8 cellular contexts compared by ENCODE assay signal in the genomic region with DNA sequence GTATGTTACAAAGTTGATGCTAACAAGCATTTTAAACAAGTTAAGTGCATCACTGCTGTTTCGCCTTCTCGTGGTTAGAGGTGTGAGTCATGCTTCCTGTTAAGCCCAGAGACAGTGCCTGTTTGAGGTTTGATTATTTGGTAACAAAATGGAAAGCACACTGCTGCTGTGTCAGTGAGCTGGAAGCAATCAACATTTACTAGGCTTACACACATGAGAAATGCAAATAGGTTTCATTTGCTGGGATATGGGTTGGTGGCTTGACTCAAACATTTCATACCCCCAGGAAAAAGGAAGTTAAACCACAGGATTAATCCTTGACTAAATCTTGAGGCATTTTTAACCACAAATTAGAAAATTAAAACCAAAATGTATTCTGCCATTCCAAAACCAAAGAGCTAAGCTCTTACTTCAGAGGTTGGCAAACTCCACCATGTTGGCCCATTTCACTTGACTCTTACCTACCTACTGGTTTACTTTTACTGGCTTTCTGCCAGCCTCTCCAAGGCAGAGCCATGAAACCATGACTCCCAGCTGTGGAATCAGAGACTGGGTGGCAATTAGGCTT.
DNase-seq lines count a peak whose midpoint lies in the region; ATAC-seq, FAIRE-seq and TF ChIP-seq lines count a peak whose summit lies in the region.

No MANE protein-coding gene starts in this region.

- CTCF ChIA-PET in Panc1 (lab: Charles Lee), result no interaction called here

- in situ Hi-C loops in Panc1 (cut with HindIII; ENCODE audit: low pct_unique_long_range_greater_than_20kb, low sequenced_read_pairs), result no loop called here

- H3K36me3 Mint-ChIP-seq in stimulated activated effector memory CD8-positive, alpha-beta T cell treated with anti-CD3 and anti-CD28 coated beads, Interleukin-12 subunit alpha, Interleukin-12 subunit beta, amount 100 ng/mL, for 72 hours, result no peaks in the 10 kb centered on the region

- H3K4me1 ChIP-seq in Panc1 (ENCODE audit: control insufficient read depth, insufficient read depth, low read length), result peaks cover 10% of the 10 kb centered on the region

- no peaks in the 10 kb centered on the region for H3K36me3 ChIP-seq in Panc1 (ENCODE audit: control insufficient read depth, insufficient read depth, low read length)

- peak; percentile 87 for ATAC-seq in GM19035 (IDR thresholded peaks at IDR 0.05; ENCODE audit: unreplicated experiment)
- peak; percentile 100 for ATAC-seq in HG03460 (IDR thresholded peaks at IDR 0.05; ENCODE audit: unreplicated experiment)
- ATAC-seq in Panc1, result peak; percentile 97
- peak; percentile 99 for ATAC-seq in stimulated activated effector memory CD8-positive, alpha-beta T cell treated with anti-CD3 and anti-CD28 coated beads, Interleukin-12 subunit alpha, Interleukin-12 subunit beta, amount 100 ng/mL, for 72 hours

- H3K4me1 Mint-ChIP-seq in stimulated activated effector memory CD8-positive, alpha-beta T cell treated with anti-CD3 and anti-CD28 coated beads, Interleukin-12 subunit alpha, Interleukin-12 subunit beta, amount 100 ng/mL, for 72 hours, result peaks cover 28% of the 10 kb centered on the region

- no TSS peak for BruUV-seq in Panc1 (replicated peaks; lab: Mats Ljungman, UMichigan)

- peak overlapping the region; percentile 34 for H3K4me3 Mint-ChIP-seq in stimulated activated effector memory CD8-positive, alpha-beta T cell treated with anti-CD3 and anti-CD28 coated beads, Interleukin-12 subunit alpha, Interleukin-12 subunit beta, amount 100 ng/mL, for 72 hours

- H3K27ac ChIP-seq in Panc1 (ENCODE audit: low read length), result peak overlapping the region; percentile 35; the same call in 1 of the 2 replicates

- TF ChIP-seq CTCF in Panc1 (IDR thresholded peaks at IDR 0.05), result no peak

- POLR2A ChIA-PET in Panc1 (lab: Charles Lee), result no interaction called here

- FAIRE-seq in islet of Langerhans (lab: Jason Lieb, UNC), result peak; percentile 98

- H3K9me3 Mint-ChIP-seq in stimulated activated effector memory CD8-positive, alpha-beta T cell treated with anti-CD3 and anti-CD28 coated beads, Interleukin-12 subunit alpha, Interleukin-12 subunit beta, amount 100 ng/mL, for 72 hours, result no peaks in the 10 kb centered on the region

- H3K27me3 ChIP-seq in Panc1 (ENCODE audit: control insufficient read depth, insufficient read depth, low read length), result no peaks in the 10 kb centered on the region

- DNase-seq in Ammon's horn (ENCODE audit: low spot score) (peak; percentile 40), Panc1 (ENCODE audit: low read depth, low spot score) (peak; percentile 90), NCI-H2029 treated with DMSO at 0.1 percent for 48 hours (lab: John Stamatoyannopoulos, UW) (no peak)
- peak; percentile 14 to 30 for DNase-seq in activated T-helper 1 cell treated with anti-CD3 and anti-CD28 coated beads, Interleukin-2, amount 50 U/mL, for 16 hours (ENCODE audit: low read depth in 1 of 2, low spot score in 1 of 2)
- peak; percentile 28 to 73 for DNase-seq in stimulated activated effector memory CD8-positive, alpha-beta T cell treated with anti-CD3 and anti-CD28 coated beads, Interleukin-12 subunit alpha, Interleukin-12 subunit beta, amount 100 ng/mL, for 72 hours (ENCODE audit: low spot score in 2 of 2)

- no peaks in the 10 kb centered on the region for H3K9me3 ChIP-seq in Panc1 (ENCODE audit: control insufficient read depth, insufficient read depth, low read depth, low read length)

- intact Hi-C loops in Panc1 (cut with micrococcal nuclease; ENCODE audit: unreplicated experiment), result no loop called here

- no peak overlapping the region for H3K4me3 ChIP-seq in Panc1 (ENCODE audit: low read depth in 2 of 2, low read length in 2 of 2)

- peak overlapping the region; percentile 44 for H3K27ac Mint-ChIP-seq in stimulated activated effector memory CD8-positive, alpha-beta T cell treated with anti-CD3 and anti-CD28 coated beads, Interleukin-12 subunit alpha, Interleukin-12 subunit beta, amount 100 ng/mL, for 72 hours
